Comparison of ENCODE assay signal across 10 cellular contexts in the genomic region with DNA sequence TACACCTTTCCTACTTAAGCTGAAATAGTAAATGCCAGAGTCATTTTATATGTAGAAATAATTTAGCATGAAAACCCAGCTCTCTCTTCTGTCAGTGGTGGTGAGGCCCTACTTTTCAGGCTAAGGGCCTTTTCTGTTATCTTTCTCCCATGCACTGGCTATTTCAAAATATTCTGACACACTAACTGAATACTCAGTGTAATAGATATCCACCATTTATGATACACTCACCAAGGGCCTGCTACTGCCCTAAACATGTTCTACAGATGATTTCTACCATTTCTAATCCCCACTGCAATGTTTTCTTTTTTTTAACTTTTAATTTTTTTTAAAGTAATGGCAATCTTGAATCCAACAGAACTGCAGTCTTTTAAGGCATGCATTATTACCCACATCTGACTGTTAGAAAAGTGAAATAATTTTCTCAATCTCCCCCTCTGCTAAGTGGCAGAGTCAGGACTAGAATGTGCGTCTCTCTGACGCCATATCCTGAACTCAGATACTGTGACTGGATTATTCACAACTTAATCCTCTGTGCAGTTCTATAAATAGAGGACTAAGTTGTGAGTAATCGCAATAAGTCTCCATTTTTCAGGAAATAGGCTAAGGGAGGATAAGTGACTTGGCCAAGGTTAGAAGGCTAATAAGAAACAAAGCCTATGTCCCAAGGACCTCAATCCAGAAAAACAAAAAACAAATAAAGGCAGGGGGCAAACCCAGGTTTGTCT. TPM values are rescaled to one million over a fixed set of nuclear protein-coding genes. Genes with fewer than 3 reads are reported as not detected.
A peak's percentile ranks its signal among the peaks of the same experiment; 100 is the strongest.
DNase-seq lines count a peak whose midpoint lies in the region; ATAC-seq and TF ChIP-seq lines count a peak whose summit lies in the region.
"Had no signal": no experiment of that assay in that cellular context is flagged by ENCODE, and none has a peak within 500 bp of the region (broad histone marks: within the 10 kb centered on the region; RNA-seq: fewer than 3 reads in every experiment).

No MANE protein-coding gene starts in this region.

- no peak overlapping the region for H3K4me3 ChIP-seq in ACC112 (ENCODE audit: low read depth, low read length)
- H3K4me3 ChIP-seq in adipocyte (ENCODE audit: low read length): peak overlapping the region; percentile 5

- DNase-seq in HT1080 (ENCODE audit: low read depth): peak; percentile 91
- DNase-seq in adipocyte (ENCODE audit: low read depth): peak; percentile 82
- peak; percentile 30 to 77 for DNase-seq in foreskin keratinocyte
- DNase-seq in NCI-H1417 treated with DMSO at 0.1 percent for 48 hours (lab: John Stamatoyannopoulos, UW): no peak
- no peak for DNase-seq in hippocampal formation (lab: John Stamatoyannopoulos, UW)
- DNase-seq in NCI-H1048 (lab: John Stamatoyannopoulos, UW): no peak
- DNase-seq: NK-92 treated with Interleukin-12 subunit alpha and Interleukin-12 subunit beta, amount 100 ng/mL, for 24 hours had no signal

- H3K9ac ChIP-seq in adipocyte (ENCODE audit: low read length): peak overlapping the region; percentile 53

- H3K27ac ChIP-seq in ACC112 (ENCODE audit: low read depth, low read length) (peak overlapping the region; percentile 84), foreskin keratinocyte (peak overlapping the region; percentile 51)
- H3K27ac ChIP-seq: neutrophil had no signal

- no peaks in the 10 kb centered on the region for H3K9me3 ChIP-seq in adipocyte (ENCODE audit: control insufficient read depth, low read length)
- H3K9me3 ChIP-seq: neutrophil had no signal

- peak overlapping the region; percentile 46 for H2AFZ ChIP-seq in ACC112 (ENCODE audit: low read length, unreplicated experiment)

- H3K4me1 ChIP-seq in ACC112 (ENCODE audit: control insufficient read depth, insufficient read depth, low read length, unreplicated experiment): peaks cover 24% of the 10 kb centered on the region
- peaks cover 29% of the 10 kb centered on the region for H3K4me1 ChIP-seq in adipocyte (ENCODE audit: control insufficient read depth, insufficient read depth, low read length)
- peaks cover 4% of the 10 kb centered on the region for H3K4me1 ChIP-seq in foreskin keratinocyte

- ATAC-seq in foreskin keratinocyte: peak; percentile 82
- ATAC-seq in GM21367 (IDR thresholded peaks at IDR 0.05; ENCODE audit: unreplicated experiment): no peak

- no peaks in the 10 kb centered on the region for H3K36me3 ChIP-seq in ACC112 (ENCODE audit: insufficient read depth, low read length)
- H3K36me3 ChIP-seq in adipocyte (ENCODE audit: control insufficient read depth, insufficient read depth, low read length, severe bottlenecking): no peaks in the 10 kb centered on the region
- H3K36me3 ChIP-seq: neutrophil had no signal

- no peak for TF ChIP-seq CTCF in foreskin keratinocyte (conservative IDR thresholded peaks at IDR 0.05)

- H3K27me3 ChIP-seq in ACC112 (ENCODE audit: insufficient read depth, low read length) (no peaks in the 10 kb centered on the region), adipocyte (replicated peaks; ENCODE audit: control insufficient read depth, insufficient read depth, low read length) (no peaks in the 10 kb centered on the region), foreskin keratinocyte (no peaks in the 10 kb centered on the region)
- H3K27me3 ChIP-seq: neutrophil had no signal

- H3K79me2 ChIP-seq in ACC112 (ENCODE audit: control insufficient read depth, insufficient read depth, low read length, unreplicated experiment): no peaks in the 10 kb centered on the region

RNA-seq across cellular contexts. Expression of gene GRAMD1B, which starts 44.0 kb away (rescaled TPM):
- 61.0 and 70.9 TPM in 2 replicates for total RNA-seq in HT1080 (2014; rRNA removed; shearing (Covaris generic))
- 66.2 and 68.6 TPM in 2 replicates for polyA plus RNA-seq in HT1080 (2015; cell fraction: cytosol; rRNA removed)
- polyA plus RNA-seq in HT1080 (2015; cell fraction: nucleus; rRNA removed): 136 and 138 TPM in 2 replicates
- total RNA-seq in foreskin keratinocyte: 0.04 and 0.07 TPM in 2 replicates
- polyA plus RNA-seq in foreskin keratinocyte: 0.03 and 0.09 TPM in 2 replicates

Comparison
In these comparisons a context has a peak if more than half of its experiments do, and no peak if none do; other contexts are left out.
1. DNase-seq: peak in HT1080 (single experiment), adipocyte (single experiment) and foreskin keratinocyte (2 of 2); none in NCI-H1417 treated with DMSO at 0.1 percent for 48 hours (single experiment), hippocampal formation (0 of 2) and NCI-H1048 (single experiment).
2. RNA of gene GRAMD1B, which starts 44.0 kb away (total RNA-seq): 61.0 to 70.9 TPM in HT1080; 0.04 to 0.07 TPM in foreskin keratinocyte; every median in the first group is over 10 times any median in the second.